Comparison of ENCODE assay signal across 11 cellular contexts in genomic region chr2:9558948-9559381, GRCh38. TPM values are rescaled to one million over a fixed set of nuclear protein-coding genes. Genes with fewer than 3 reads are reported as not detected.
A peak's percentile ranks its signal among the peaks of the same experiment; 100 is the strongest.
DNase-seq lines count a peak whose midpoint lies in the region; ATAC-seq, FAIRE-seq and TF ChIP-seq lines count a peak whose summit lies in the region.
"Had no signal": no experiment of that assay in that cellular context is flagged by ENCODE, and none has a peak within 500 bp of the region (broad histone marks: within the 10 kb centered on the region; RNA-seq: fewer than 3 reads in every experiment).

No MANE protein-coding gene starts in this region.

- WGBS in A549 (ENCODE audit: missing lambda C conversion rate): 55% methylated on average over 1 of the region's 1 CpG
- 22 to 36% methylated on average over 1 of the region's 1 CpG for WGBS in GM23248 (ENCODE audit: low coverage in 1 of 2, low lambda C conversion rate in 2 of 2, missing lambda C conversion rate in 2 of 2), 2 experiments
- WGBS in lung, 2 donors: 79 to 86% methylated on average over 1 of the region's 1 CpG

- no peaks in the 10 kb centered on the region for H3K9me2 ChIP-seq in GM23248 (ENCODE audit: insufficient read depth)

- POLR2A ChIA-PET in A549 (lab: Yijun Ruan, JAX): no interaction called here

- no peak for TF ChIP-seq POLR2A in A549 (IDR thresholded peaks at IDR 0.05; ENCODE audit: low read length)

- H3K4me2 ChIP-seq in A549 (peak overlapping the region; percentile 46), GM23248 (ENCODE audit: unreplicated experiment) (peak overlapping the region; percentile 36)

- H3F3A ChIP-seq in GM23248 (ENCODE audit: insufficient read depth): peaks cover 40% of the 10 kb centered on the region

- H3K4me1 ChIP-seq in A549: peaks cover 24% of the 10 kb centered on the region
- H3K4me1 ChIP-seq in GM23248 (ENCODE audit: insufficient read depth): peaks cover 34% of the 10 kb centered on the region
- H3K4me1 ChIP-seq in lung (ENCODE audit: control insufficient read depth in 2 of 2, insufficient read depth in 2 of 2, low read length in 2 of 2): no peaks in the 10 kb centered on the region
- peaks cover 3% of the 10 kb centered on the region for H3K4me1 ChIP-seq in SJCRH30

- H3K36me3 ChIP-seq in GM23248 (ENCODE audit: low read depth) (no peaks in the 10 kb centered on the region), lung (ENCODE audit: control insufficient read depth in 2 of 2, insufficient read depth in 2 of 2, low read length in 2 of 2) (no peaks in the 10 kb centered on the region), SJCRH30 (no peaks in the 10 kb centered on the region)

- H3K27ac ChIP-seq in A549 (peak overlapping the region; percentile 24 to 47; a peak in 5 of 6 replicates), GM23248 (peak overlapping the region; percentile 98), lung (ENCODE audit: low read depth in 1 of 2, low read length in 1 of 2) (peak overlapping the region in 1 of 2 donors; percentile 31), SJCRH30 (no peak overlapping the region)
- H3K27ac ChIP-seq: body of pancreas had no signal

- in situ Hi-C loops in GM23248 (cut with MboI): no loop called here
- in situ Hi-C loops in astrocyte of the spinal cord (cut with HindIII; ENCODE audit: low sequenced_read_pairs): no loop called here

- peak overlapping the region; percentile 69 for H3K9ac ChIP-seq in GM23248

- CTCF ChIA-PET in A549 (lab: Yijun Ruan, JAX): interaction anchor here (0.5 to 5.8 kb wide), 7 partner anchors 9 to 313 kb away, joined by 3 to 47 read pairs (median 4); no protein-coding TSS in a partner anchor

- H3K9me3 ChIP-seq in A549 (no peaks in the 10 kb centered on the region), GM23248 (ENCODE audit: low read depth) (no peaks in the 10 kb centered on the region), lung (ENCODE audit: control insufficient read depth in 2 of 2, insufficient read depth in 1 of 2, low read length in 1 of 2) (no peaks in the 10 kb centered on the region), SJCRH30 (replicated peaks) (no peaks in the 10 kb centered on the region)
- H3K9me3 ChIP-seq: body of pancreas had no signal

- H2AFZ ChIP-seq in GM23248: peak overlapping the region; percentile 40; the same call in 1 of the 2 replicates

- no peaks in the 10 kb centered on the region for H3K27me3 ChIP-seq in GM23248 (replicated peaks; ENCODE audit: insufficient read depth)
- H3K27me3 ChIP-seq in lung (ENCODE audit: control insufficient read depth, insufficient read depth): no peaks in the 10 kb centered on the region
- no peaks in the 10 kb centered on the region for H3K27me3 ChIP-seq in SJCRH30
- H3K27me3 ChIP-seq: body of pancreas had no signal

- ATAC-seq in A549 (peak in 1 of 2 experiments; percentile 7; a peak in 2 of 6 replicates), lung (ENCODE audit: insufficient read depth, low FRiP score) (no peak), GM18907 (IDR thresholded peaks at IDR 0.05; ENCODE audit: unreplicated experiment) (no peak), HG03457 (IDR thresholded peaks at IDR 0.05; ENCODE audit: unreplicated experiment) (no peak)
- ATAC-seq: body of pancreas had no signal

- no peak for FAIRE-seq in A549 (lab: Jason Lieb, UNC)

- TF ChIP-seq EP300 in A549 (IDR thresholded peaks at IDR 0.05): no peak

- H3K4me3 ChIP-seq in A549 (no peak overlapping the region), GM23248 (peak overlapping the region; percentile 32), astrocyte of the spinal cord (ENCODE audit: low read depth, low read length) (no peak overlapping the region), lung (no peak overlapping the region), SJCRH30 (no peak overlapping the region)
- H3K4me3 ChIP-seq: body of pancreas had no signal

- DNase-seq in A549 (ENCODE audit: low read depth in 1 of 2, low spot score in 1 of 2) (peak in 1 of 2 experiments; percentile 68), GM23248 (peak; percentile 99), astrocyte of the spinal cord (ENCODE audit: low read depth, low spot score) (peak; percentile 92), lung (ENCODE audit: low spot score) (peak; percentile 41), SJCRH30 (no peak)
- DNase-seq in stimulated activated CD4-positive, alpha-beta T cell treated with anti-CD3 and anti-CD28 coated beads, Interleukin-4, amount 100 ng/mL, for 4 hours: no peak
- DNase-seq: body of pancreas, kidney glomerular epithelial cell, NCI-H2029 treated with DMSO at 0.1 percent for 48 hours had no signal

- no peak for TF ChIP-seq RAD21 in A549 (conservative IDR thresholded peaks at IDR 0.05 in 1 of 2, IDR thresholded peaks at IDR 0.05 in 1 of 2)

- TF ChIP-seq CTCF in A549 (IDR thresholded peaks at IDR 0.05) (no peak), astrocyte of the spinal cord (IDR thresholded peaks at IDR 0.05; ENCODE audit: low read depth, low read length) (no peak), lung (IDR thresholded peaks at IDR 0.05; ENCODE audit: control extremely low read depth, extremely low read depth) (no peak)

- H4K20me1 ChIP-seq in GM23248 (ENCODE audit: insufficient read depth): no peaks in the 10 kb centered on the region

- peaks cover 36% of the 10 kb centered on the region for H3K79me2 ChIP-seq in GM23248 (ENCODE audit: insufficient read depth)

TF ChIP-seq in A549, 52 proteins besides CTCF, POLR2A, EP300 and RAD21:
- TF ChIP-seq PHF8 (IDR thresholded peaks at IDR 0.05; ENCODE audit: borderline replicate concordance, low read depth) (no peak), MAX (IDR thresholded peaks at IDR 0.05) (no peak), RFX5 (IDR thresholded peaks at IDR 0.05) (no peak), GATA3 (IDR thresholded peaks at IDR 0.05; ENCODE audit: borderline replicate concordance) (no peak), BHLHE40 (IDR thresholded peaks at IDR 0.05; ENCODE audit: low read depth, low read length) (no peak), CBX8 (IDR thresholded peaks at IDR 0.05) (no peak), E2F6 (IDR thresholded peaks at IDR 0.05; ENCODE audit: borderline replicate concordance, low read depth) (no peak)

RNA-seq across cellular contexts. Expression of gene ADAM17, which starts 3.3 kb away (rescaled TPM):
- polyA plus RNA-seq in A549 (2011; rRNA removed): 33.0 and 33.1 TPM in 2 replicates
- polyA plus RNA-seq in A549 (2012; cell fraction: cytosol; rRNA removed): 11.7 and 11.8 TPM in 2 replicates
- 17.7 and 21.0 TPM in 2 replicates for polyA plus RNA-seq in A549 (2012; cell fraction: nucleus; rRNA removed)
- 36.0 to 39.1 TPM (median 38.1 TPM) in 3 replicates for polyA plus RNA-seq in A549 (2017; fragmentation: RNase III; extraction: RNeasy Plus Mini Kit Qiagen cat#74134 plus additional on column Dnase treatment)
- 29.7 and 30.1 TPM in 2 replicates for polyA minus RNA-seq in A549 (2011; rRNA and poly(A)+ RNA removed)
- 25.4 and 31.8 TPM in 2 replicates for total RNA-seq in GM23248 (2014; rRNA removed; shearing (Covaris generic))
- polyA plus RNA-seq in GM23248 (2016; fragmentation: Nextera tagmentation; extraction: Ambion mirVana): 19.8 and 20.9 TPM in 2 replicates
- total RNA-seq in lung: 10 to 100 TPM; 52.8 to 56.1 TPM
- polyA plus RNA-seq in lung: 10 to 100 TPM; 16.8 to 29.6 TPM
- 26.2 and 27.4 TPM in 2 replicates for total RNA-seq in SJCRH30 (2014; rRNA removed; shearing (Covaris generic))

Comparison
In these comparisons a context has a peak if more than half of its experiments do, and no peak if none do; other contexts are left out.
1. DNase-seq: peak in GM23248 (single experiment), astrocyte of the spinal cord (single experiment) and lung (single experiment); none in SJCRH30 (0 of 2) and stimulated activated CD4-positive, alpha-beta T cell treated with anti-CD3 and anti-CD28 coated beads, Interleukin-4, amount 100 ng/mL, for 4 hours (0 of 2).